ENCODE assay signal across 8 cellular contexts in genomic region chr7:16660702-16661464, GRCh38. TPM values are rescaled to one million over a fixed set of nuclear protein-coding genes. Genes with fewer than 3 reads are reported as not detected.
DNase-seq lines count a peak whose midpoint lies in the region; ATAC-seq, FAIRE-seq and TF ChIP-seq lines count a peak whose summit lies in the region.

No MANE protein-coding gene starts in this region.

- H2AFZ ChIP-seq in K562 (ENCODE audit: low read depth, low read length) = 0 out of 2 replicates have a peak overlapping the region, but pooled peaks have one; percentile 11

- H3K27me3 ChIP-seq in K562 (ENCODE audit: control insufficient read depth in 2 of 2, insufficient read depth in 2 of 2, low read length in 2 of 2) = no peaks in the 10 kb centered on the region

- H3K4me2 ChIP-seq in K562 (ENCODE audit: insufficient read depth, low read length) = peak overlapping the region; percentile 70

- no peaks in the 10 kb centered on the region for H4K20me1 ChIP-seq in K562 (replicated peaks; ENCODE audit: control insufficient read depth, insufficient read depth, low read length)

- BruUV-seq in K562 (replicated peaks; lab: Mats Ljungman, UMichigan) = TSS peak; percentile 1

- TF ChIP-seq CTCF in D721Med (IDR thresholded peaks at IDR 0.05; ENCODE audit: insufficient read depth, missing control alignments) (no peak), K562 (IDR thresholded peaks at IDR 0.05 in 2 of 3, conservative IDR thresholded peaks at IDR 0.05 in 1 of 3; ENCODE audit: insufficient read depth in 2 of 3, low read depth in 1 of 3, low read length in 3 of 3) (no peak)

- no peaks in the 10 kb centered on the region for H3K9me1 ChIP-seq in K562 (ENCODE audit: control insufficient read depth, insufficient read depth, low read length)

- H3K79me2 ChIP-seq in K562 (ENCODE audit: control insufficient read depth, insufficient read depth, low read length) = peaks cover 99% of the 10 kb centered on the region

- no peak for TF ChIP-seq RAD21 in K562 (CRISPR knock-in tag; conservative IDR thresholded peaks at IDR 0.05 in 1 of 2, IDR thresholded peaks at IDR 0.05 in 1 of 2)

- CTCF ChIA-PET in K562 (lab: Yijun Ruan, JAX; ENCODE audit: low intra/inter-chr PET ratio) = no interaction called here

- DNase-seq in D721Med (ENCODE audit: insufficient read length, low spot score) (no peak), KBM-7 (peak; percentile 46), K562 (ENCODE audit: extremely low read depth in 1 of 4, low spot score in 3 of 4) (peak in 2 of 4 experiments; percentile 32 to 69), lung microvascular endothelial cell (ENCODE audit: low read depth in 2 of 2) (peak; percentile 48 to 70), cerebellar cortex (ENCODE audit: low spot score) (no peak), C1 segment of cervical spinal cord (lab: John Stamatoyannopoulos, UW) (no peak), NCI-H1436 treated with DMSO at 0.1 percent for 48 hours (lab: John Stamatoyannopoulos, UW) (no peak)

- intact Hi-C loops in K562 (cut with micrococcal nuclease) = loop anchor here (5.0 kb wide), 1 partner anchor 81 kb away; no protein-coding TSS in a partner anchor

- peak; percentile 38 for FAIRE-seq in D721Med (lab: Jason Lieb, UNC)
- FAIRE-seq in K562 (lab: Jason Lieb, UNC) = peak; percentile 23

- H3K9ac ChIP-seq in K562 (ENCODE audit: insufficient read depth in 1 of 2, low read depth in 2 of 2, low read length in 2 of 2) = peak overlapping the region in 1 of 2 experiments; percentile 55; a peak in 2 of 4 replicates

- 0 out of 2 replicates have a peak, but pooled peaks cover 2% of the 10 kb centered on the region for H3K9me3 ChIP-seq in K562 (replicated peaks; ENCODE audit: control insufficient read depth, insufficient read depth, low read depth, low read length)

- peaks cover 50% of the 10 kb centered on the region for H3K36me3 ChIP-seq in K562 (ENCODE audit: control insufficient read depth, insufficient read depth, low read length)

- ATAC-seq in K562 (peak; percentile 61), HG02763 (IDR thresholded peaks at IDR 0.05; ENCODE audit: unreplicated experiment) (no peak)

- TF ChIP-seq EP300 in K562 (IDR thresholded peaks at IDR 0.05; ENCODE audit: low read length) = peak; percentile 65

- no peak overlapping the region for H3K4me3 ChIP-seq in K562

- WGBS in K562 (ENCODE audit: insufficient coverage, low coverage, missing lambda C conversion rate) = 18% methylated on average over 5 of the region's 5 CpGs

- POLR2A ChIA-PET in K562 (lab: Yijun Ruan, JAX) = interaction anchor here (6.6 kb wide), 1 partner anchor 14 kb away, joined by 64 read pairs; the partner anchor contains the start of genes ANKMY2 and BZW2

- TF ChIP-seq POLR2A in K562 (conservative IDR thresholded peaks at IDR 0.05) = no peak

- peak overlapping the region; percentile 80 for H3K27ac ChIP-seq in K562 (ENCODE audit: extremely low read depth, low read depth, low read length)

- peaks cover 11 to 50% of the 10 kb centered on the region in 2 experiments for H3K4me1 ChIP-seq in K562 (replicated peaks in 1 of 2; ENCODE audit: control insufficient read depth in 2 of 2, insufficient read depth in 2 of 2, low read length in 2 of 2)

- in situ Hi-C loops in KBM-7 (cut with MboI; ENCODE audit: low pct_unique_long_range_greater_than_20kb, low sequenced_read_pairs) (no loop called here), K562 (cut with MboI) (no loop called here)

TF ChIP-seq in K562, 482 proteins besides CTCF, POLR2A, EP300 and RAD21 (continues in another document):
- no peak for TF ChIP-seq ARID4B (CRISPR knock-in tag; IDR thresholded peaks at IDR 0.05)
- TF ChIP-seq TEAD4 (IDR thresholded peaks at IDR 0.05; ENCODE audit: low read length) = 0 out of 2 replicates have a peak, but pooled peaks have one; percentile 46
- TF ChIP-seq TEAD4 (CRISPR knock-in tag; IDR thresholded peaks at IDR 0.05; ENCODE audit: borderline replicate concordance) = no peak
- TF ChIP-seq DNMT1 (IDR thresholded peaks at IDR 0.05) = no peak
- no peak for TF ChIP-seq NR2F6 (CRISPR knock-in tag; IDR thresholded peaks at IDR 0.05)

RNA-seq across cellular contexts. Expression of gene BZW2, which starts 14.9 kb away (rescaled TPM):
- 46.8 and 66.2 TPM in 2 replicates for total RNA-seq in K562 (2011; cell fraction: chromatin; rRNA removed; ENCODE audit: low replicate concordance)
- 32.0 and 35.4 TPM in 2 replicates for total RNA-seq in K562 (2011; cell fraction: nucleolus; rRNA removed)
- total RNA-seq in K562 (2011; cell fraction: nucleoplasm; rRNA removed) = 50.6 and 71.3 TPM in 2 replicates
- total RNA-seq in K562 (2014; rRNA removed) = 133 and 168 TPM in 2 replicates
- total RNA-seq in K562 (2014; rRNA removed; fragmentation: Illumina TruSeq; extraction: Trizol) = 188 and 204 TPM in 2 replicates
- total RNA-seq in K562 (2015; rRNA removed; fragmentation: Illumina TruSeq; extraction: Trizol) = 163 and 167 TPM in 2 replicates
- 146 and 159 TPM in 2 replicates for total RNA-seq in K562 (2021)
- 140 and 155 TPM in 2 replicates for polyA plus RNA-seq in K562 (2011; rRNA removed)
- polyA plus RNA-seq in K562 (2011; cell fraction: cytosol; rRNA removed) = 65.1 and 82.4 TPM in 2 replicates
- 52.4 and 74.8 TPM in 2 replicates for polyA plus RNA-seq in K562 (2011; cell fraction: nucleus; rRNA removed)
- 130 and 147 TPM in 2 replicates for polyA plus RNA-seq in K562 (2012)
- polyA plus RNA-seq in K562 (2014; fragmentation: Illumina TruSeq; extraction: Trizol) = 222 and 244 TPM in 2 replicates
- 100 to 1,000 TPM; 251 to 316 TPM for polyA plus RNA-seq in K562 (2014; fragmentation: Nextera tagmentation; extraction: Ambion mirVana)
- polyA plus RNA-seq in K562 (2014; rRNA removed) = 137 and 173 TPM in 2 replicates
- 77.1 and 82.6 TPM in 2 replicates for polyA minus RNA-seq in K562 (2011; rRNA and poly(A)+ RNA removed)
- polyA minus RNA-seq in K562 (2011; cell fraction: cytosol; rRNA and poly(A)+ RNA removed) = 80.0 and 90.3 TPM in 2 replicates
- 16.7 and 29.4 TPM in 2 replicates for polyA minus RNA-seq in K562 (2011; cell fraction: nucleus; rRNA and poly(A)+ RNA removed)
- 56.9 and 73.2 TPM in 2 replicates for total RNA-seq in lung microvascular endothelial cell

RNA-seq across cellular contexts. Expression of gene ANKMY2, which starts 15.3 kb away (rescaled TPM):
- 32.4 and 48.1 TPM in 2 replicates for total RNA-seq in K562 (2011; cell fraction: chromatin; rRNA removed; ENCODE audit: low replicate concordance)
- total RNA-seq in K562 (2011; cell fraction: nucleolus; rRNA removed) = 19.8 and 24.7 TPM in 2 replicates
- 20.9 and 23.6 TPM in 2 replicates for total RNA-seq in K562 (2011; cell fraction: nucleoplasm; rRNA removed)
- total RNA-seq in K562 (2014; rRNA removed) (41.1 and 41.4 TPM in 2 replicates), K562 (2014; rRNA removed; fragmentation: Illumina TruSeq; extraction: Trizol) (57.0 and 64.3 TPM in 2 replicates), K562 (2015; rRNA removed; fragmentation: Illumina TruSeq; extraction: Trizol) (48.7 and 52.6 TPM in 2 replicates), K562 (2021) (43.7 and 44.0 TPM in 2 replicates), lung microvascular endothelial cell (7.9 and 8.5 TPM in 2 replicates)
- polyA plus RNA-seq in K562 (2011; rRNA removed) (58.5 and 71.5 TPM in 2 replicates), K562 (2014; fragmentation: Illumina TruSeq; extraction: Trizol) (45.7 and 48.8 TPM in 2 replicates), K562 (2014; fragmentation: Nextera tagmentation; extraction: Ambion mirVana) (10 to 100 TPM; 38.9 to 70.3 TPM), K562 (2014; rRNA removed) (45.7 and 48.4 TPM in 2 replicates)
- 17.1 and 33.8 TPM in 2 replicates for polyA plus RNA-seq in K562 (2011; cell fraction: cytosol; rRNA removed)
- polyA plus RNA-seq in K562 (2011; cell fraction: nucleus; rRNA removed) = 37.1 and 45.7 TPM in 2 replicates
- 42.1 and 43.9 TPM in 2 replicates for polyA plus RNA-seq in K562 (2012)
- 78.8 and 85.3 TPM in 2 replicates for polyA minus RNA-seq in K562 (2011; rRNA and poly(A)+ RNA removed)
- 22.1 and 26.2 TPM in 2 replicates for polyA minus RNA-seq in K562 (2011; cell fraction: cytosol; rRNA and poly(A)+ RNA removed)
- polyA minus RNA-seq in K562 (2011; cell fraction: nucleus; rRNA and poly(A)+ RNA removed) = 21.3 and 34.0 TPM in 2 replicates

Comparison
In these comparisons a context has a peak if more than half of its experiments do, and no peak if none do; other contexts are left out.
1. DNase-seq: peak in KBM-7 (single experiment) and lung microvascular endothelial cell (2 of 2); none in D721Med (single experiment), cerebellar cortex (single experiment), C1 segment of cervical spinal cord (0 of 14) and NCI-H1436 treated with DMSO at 0.1 percent for 48 hours (single experiment).